In genomic region chr9:125884196-125884595, GRCh38 we compare ENCODE assay signal across 17 cellular contexts.
DNase-seq lines count a peak whose midpoint lies in the region; ATAC-seq and TF ChIP-seq lines count a peak whose summit lies in the region.
"Had no signal": no experiment of that assay in that cellular context is flagged by ENCODE, and none has a peak within 500 bp of the region (broad histone marks: within the 10 kb centered on the region; RNA-seq: fewer than 3 reads in every experiment).

No MANE protein-coding gene starts in this region.

- H3K4me2 ChIP-seq in SK-N-SH, result no peak overlapping the region
- H3K4me2 ChIP-seq in IMR-90 (ENCODE audit: low read depth, low read length), result no peak overlapping the region
- H3K4me2 ChIP-seq: A549; BLaER1 treated with 17β-estradiol and CSF1 and Interleukin-3, amounts not matched to agents 10 nM and 100 nM had no signal

- TF ChIP-seq EP300 in SK-N-SH (IDR thresholded peaks at IDR 0.05; ENCODE audit: borderline replicate concordance in 1 of 2, low read depth in 1 of 2, low read length in 1 of 2), result no peak
- no peak for TF ChIP-seq EP300 in sigmoid colon (IDR thresholded peaks at IDR 0.05)

- H3K4me1 ChIP-seq in SK-N-SH (ENCODE audit: control insufficient read depth in 1 of 2, insufficient read depth in 2 of 2, low read depth in 1 of 2, low read length in 1 of 2) (peaks cover 23 to 56% of the 10 kb centered on the region in 2 experiments), IMR-90 (ENCODE audit: control insufficient read depth, insufficient read depth, low read length) (peaks cover 8% of the 10 kb centered on the region), sigmoid colon (peaks cover 0 to 73% (median 45%) of the 10 kb centered on the region in 4 donors), vagina (peaks cover 6% of the 10 kb centered on the region)

- no TSS peak for BruUV-seq in IMR-90 (replicated peaks; lab: Mats Ljungman, UMichigan)

- no peak overlapping the region for H2BK20ac ChIP-seq in IMR-90 (ENCODE audit: low read depth, low read length)

- no peaks in the 10 kb centered on the region for H3K9me3 ChIP-seq in SK-N-SH
- H3K9me3 ChIP-seq in IMR-90 (ENCODE audit: control insufficient read depth, insufficient read depth, low read length), result no peaks in the 10 kb centered on the region
- H3K9me3 ChIP-seq in sigmoid colon, result no peaks in the 10 kb centered on the region
- H3K9me3 ChIP-seq in vagina, result no peaks in the 10 kb centered on the region
- H3K9me3 ChIP-seq: A549; BLaER1 treated with 17β-estradiol and CSF1 and Interleukin-3, amounts not matched to agents 10 nM and 100 nM had no signal

- no peak overlapping the region for H3K14ac ChIP-seq in IMR-90 (replicated peaks; ENCODE audit: low read depth, low read length)

- H3K9ac ChIP-seq in SK-N-SH (no peak overlapping the region), IMR-90 (ENCODE audit: low read depth, low read length) (no peak overlapping the region)
- H3K9ac ChIP-seq: BLaER1 treated with 17β-estradiol and CSF1 and Interleukin-3, amounts not matched to agents 10 nM and 100 nM had no signal

- H3K27me3 ChIP-seq in SK-N-SH (ENCODE audit: insufficient read depth), result no peaks in the 10 kb centered on the region
- H3K27me3 ChIP-seq in IMR-90 (ENCODE audit: control insufficient read depth, insufficient read depth, low read length), result no peaks in the 10 kb centered on the region
- H3K27me3 ChIP-seq in sigmoid colon, result no peaks in the 10 kb centered on the region
- no peaks in the 10 kb centered on the region for H3K27me3 ChIP-seq in vagina

- H3K36me3 ChIP-seq in SK-N-SH (replicated peaks in 1 of 2; ENCODE audit: control insufficient read depth in 1 of 2, insufficient read depth in 2 of 2, low read length in 1 of 2) (no peaks in the 10 kb centered on the region), IMR-90 (ENCODE audit: control insufficient read depth, insufficient read depth, low read length) (no peaks in the 10 kb centered on the region), sigmoid colon (no peaks in the 10 kb centered on the region), vagina (no peaks in the 10 kb centered on the region)
- H3K36me3 ChIP-seq: BLaER1 treated with 17β-estradiol and CSF1 and Interleukin-3, amounts not matched to agents 10 nM and 100 nM had no signal

- DNase-seq in SK-N-SH, result no peak
- no peak for DNase-seq in IMR-90
- peak; percentile 11 for DNase-seq in fibroblast of pulmonary artery (ENCODE audit: low read depth)
- no peak for DNase-seq in sigmoid colon
- DNase-seq in vagina (ENCODE audit: extremely low spot score in 2 of 2), result no peak
- DNase-seq in stimulated activated CD8-positive, alpha-beta memory T cell treated with anti-CD3 and anti-CD28 coated beads, Interleukin-4, amount 100 ng/mL, for 48 hours, result no peak
- DNase-seq in UCSD-AML1 (lab: John Stamatoyannopoulos, UW; ENCODE audit: unreplicated experiment), result no peak
- DNase-seq: CD8-positive, alpha-beta memory T cell; DND-41; H9; NCI-H1105; NCI-H510A treated with DMSO at 0.1 percent for 48 hours; NCI-H774; RPMI8226 had no signal

- peaks cover 50% of the 10 kb centered on the region for H3F3A ChIP-seq in SK-N-SH (replicated peaks; ENCODE audit: insufficient read depth)

- H3K9me2 ChIP-seq in SK-N-SH, result no peaks in the 10 kb centered on the region

- no peak for TF ChIP-seq POLR2A in IMR-90 (IDR thresholded peaks at IDR 0.05; ENCODE audit: low read depth, low read length)
- no peak for TF ChIP-seq POLR2A in sigmoid colon (IDR thresholded peaks at IDR 0.05)
- no peak for TF ChIP-seq POLR2A in vagina (IDR thresholded peaks at IDR 0.05)

- H3K4me3 ChIP-seq in SK-N-SH (ENCODE audit: low read depth in 2 of 2, low read length in 1 of 2) (no peak overlapping the region), IMR-90 (ENCODE audit: insufficient read depth, low read depth, low read length) (no peak overlapping the region), fibroblast of pulmonary artery (replicated peaks; ENCODE audit: low read depth, low read length) (no peak overlapping the region), sigmoid colon (no peak overlapping the region), vagina (no peak overlapping the region)
- H3K4me3 ChIP-seq: A549; BLaER1 treated with 17β-estradiol and CSF1 and Interleukin-3, amounts not matched to agents 10 nM and 100 nM had no signal

- no peak overlapping the region for H3K23ac ChIP-seq in IMR-90 (ENCODE audit: low read depth, low read length)

- H3K79me1 ChIP-seq in IMR-90 (ENCODE audit: low read depth in 1 of 2, low read length in 2 of 2), result peaks cover 12 to 23% of the 10 kb centered on the region in 2 experiments; a peak in 3 of 4 replicates

- no peak overlapping the region for H2AK5ac ChIP-seq in IMR-90 (ENCODE audit: low read depth, low read length)

- H2AK9ac ChIP-seq in IMR-90 (replicated peaks; ENCODE audit: low read depth, low read length, poor library complexity), result no peak overlapping the region

- ATAC-seq in SK-N-SH treated with all-trans-retinoic acid at 6 μM for 48 hours, result 0 out of 3 replicates have a peak, but pooled peaks have one; percentile 19
- ATAC-seq in IMR-90 (ENCODE audit: low read depth), result no peak
- ATAC-seq: A549 had no signal

- no peak overlapping the region for H3K56ac ChIP-seq in IMR-90 (ENCODE audit: extremely low read depth, insufficient read depth, low read length)

- H4K8ac ChIP-seq in IMR-90 (ENCODE audit: low read depth in 2 of 2, low read length in 2 of 2), result no peak overlapping the region

- POLR2A ChIA-PET in SK-N-SH (lab: Yijun Ruan, JAX) (no interaction called here), IMR-90 (lab: Charles Lee; ENCODE audit: unreplicated experiment) (no interaction called here)

- H3K4ac ChIP-seq in IMR-90 (ENCODE audit: low read depth, low read length), result no peak overlapping the region

- H3K79me2 ChIP-seq in SK-N-SH (ENCODE audit: insufficient read depth), result peaks cover 100% of the 10 kb centered on the region

- no peak overlapping the region for H4K91ac ChIP-seq in IMR-90 (ENCODE audit: insufficient read depth, low read depth, low read length)

- H2BK120ac ChIP-seq in IMR-90 (ENCODE audit: low read depth, low read length), result no peak overlapping the region

- peak overlapping the region in 1 of 2 experiments; percentile 89; a peak in 2 of 4 replicates for H3K27ac ChIP-seq in SK-N-SH (ENCODE audit: low read depth in 2 of 2, low read length in 1 of 2)
- no peak overlapping the region for H3K27ac ChIP-seq in IMR-90 (ENCODE audit: insufficient read depth, low read length)
- peak overlapping the region in 3 of 4 donors; percentile 50 to 86 (median 85) for H3K27ac ChIP-seq in sigmoid colon
- no peak overlapping the region for H3K27ac ChIP-seq in vagina
- H3K27ac ChIP-seq: A549; BLaER1 treated with 17β-estradiol and CSF1 and Interleukin-3, amounts not matched to agents 10 nM and 100 nM had no signal

- intact Hi-C loops in IMR-90 (cut with micrococcal nuclease) (loop anchor here (5.0 kb wide), 1 partner anchor 42 kb away; no protein-coding TSS in a partner anchor), sigmoid colon (cut with DNase I) (no loop called here), vagina (cut with DNase I) (loop anchor here (10.0 kb wide), 1 partner anchor 139 kb away; the partner anchor contains the start of gene PBX3)

- no peak overlapping the region for H4K5ac ChIP-seq in IMR-90 (ENCODE audit: low read depth, low read length)

- TF ChIP-seq RAD21 in SK-N-SH (IDR thresholded peaks at IDR 0.05; ENCODE audit: low read length) (no peak), IMR-90 (IDR thresholded peaks at IDR 0.05; ENCODE audit: low read length) (no peak)

- no peak for TF ChIP-seq CTCF in SK-N-SH (IDR thresholded peaks at IDR 0.05)
- TF ChIP-seq CTCF in IMR-90 (conservative IDR thresholded peaks at IDR 0.05; ENCODE audit: low read depth, low read length), result no peak
- no peak for TF ChIP-seq CTCF in fibroblast of pulmonary artery (IDR thresholded peaks at IDR 0.05; ENCODE audit: low read length, missing control alignments)
- TF ChIP-seq CTCF in sigmoid colon (IDR thresholded peaks at IDR 0.05), result no peak
- TF ChIP-seq CTCF in vagina (IDR thresholded peaks at IDR 0.05), result no peak

- no peak overlapping the region for H2BK5ac ChIP-seq in IMR-90 (ENCODE audit: low read depth, low read length, poor library complexity, severe bottlenecking)

- H4K20me1 ChIP-seq in SK-N-SH (ENCODE audit: insufficient read depth) (peaks cover 23% of the 10 kb centered on the region; the same call in 1 of the 2 replicates), IMR-90 (ENCODE audit: insufficient read depth, low read length) (peaks cover 4% of the 10 kb centered on the region; the same call in 1 of the 2 replicates)

- CTCF ChIA-PET in SK-N-SH (lab: Yijun Ruan, JAX), result interaction anchor here (1.0 to 1.6 kb wide), 4 partner anchors 13 to 514 kb away, joined by 3 to 4 read pairs (median 3); no protein-coding TSS in a partner anchor
- CTCF ChIA-PET in IMR-90 (lab: Yijun Ruan, JAX), result no interaction called here

- in situ Hi-C loops in IMR-90 (cut with MboI; ENCODE audit: low sequenced_read_pairs), result no loop called here

- dilution Hi-C loops in IMR-90 (cut with HindIII; ENCODE audit: low sequenced_read_pairs, unreplicated experiment), result no loop called here

- no peak overlapping the region for H3K18ac ChIP-seq in IMR-90 (ENCODE audit: low read depth, low read length)

- no peaks in the 10 kb centered on the region; the same call in 1 of the 2 replicates for H3K9me1 ChIP-seq in IMR-90 (ENCODE audit: insufficient read depth, low read length)

- H2BK15ac ChIP-seq in IMR-90 (ENCODE audit: low read depth, low read length), result no peak overlapping the region

- no peak overlapping the region for H2AFZ ChIP-seq in SK-N-SH (ENCODE audit: low read depth)
- H2AFZ ChIP-seq in IMR-90 (replicated peaks; ENCODE audit: low read length, poor library complexity), result no peak overlapping the region

TF ChIP-seq in SK-N-SH treated with all-trans-retinoic acid at 6 μM for 48 hours, 23 proteins besides CTCF, POLR2A, EP300 and RAD21 (continues in another document):
- TF ChIP-seq ISL1 (CRISPR knock-in tag; IDR thresholded peaks at IDR 0.05) (no peak), BACH2 (CRISPR knock-in tag; IDR thresholded peaks at IDR 0.05; ENCODE audit: borderline replicate concordance) (no peak)

TF ChIP-seq in SK-N-SH, 30 proteins besides CTCF, POLR2A, EP300 and RAD21 (continues in another document):
- TF ChIP-seq TCF12 (IDR thresholded peaks at IDR 0.05), result no peak
- TF ChIP-seq FOXM1 (IDR thresholded peaks at IDR 0.05; ENCODE audit: low read depth), result no peak
- TF ChIP-seq EZH2phosphoT487 (IDR thresholded peaks at IDR 0.05; ENCODE audit: borderline replicate concordance, low read depth), result no peak
- TF ChIP-seq MAX (IDR thresholded peaks at IDR 0.05; ENCODE audit: low read depth), result no peak

TF ChIP-seq in IMR-90, 13 proteins besides CTCF, POLR2A, EP300 and RAD21:
- TF ChIP-seq MAZ (IDR thresholded peaks at IDR 0.05; ENCODE audit: borderline replicate concordance, low read depth, low read length) (no peak), CEBPB (IDR thresholded peaks at IDR 0.05; ENCODE audit: low read depth, low read length) (peak; percentile 23; the same call in 1 of the 2 replicates)

Comparison
In these comparisons a context has a peak if more than half of its experiments do, and no peak if none do; other contexts are left out.
1. H3K27ac ChIP-seq: peak in sigmoid colon (3 of 4); none in IMR-90 (single experiment) and vagina (single experiment).